In genomic region chr3:149736180-149737100, GRCh38 we compare ENCODE assay signal across 10 cellular contexts. TPM values are rescaled to one million over a fixed set of nuclear protein-coding genes. Genes with fewer than 3 reads are reported as not detected.
A peak's percentile ranks its signal among the peaks of the same experiment; 100 is the strongest.
DNase-seq lines count a peak whose midpoint lies in the region; ATAC-seq, FAIRE-seq and TF ChIP-seq lines count a peak whose summit lies in the region.
"Had no signal": no experiment of that assay in that cellular context is flagged by ENCODE, and none has a peak within 500 bp of the region (broad histone marks: within the 10 kb centered on the region; RNA-seq: fewer than 3 reads in every experiment).

No MANE protein-coding gene starts in this region.

- peak; percentile 54 for ATAC-seq in Panc1
- peak in 3 of 4 donors; percentile 38 to 71 (median 70) for ATAC-seq in pancreas
- no peak for ATAC-seq in HG03432 (IDR thresholded peaks at IDR 0.05; ENCODE audit: unreplicated experiment)

- H3K4me3 ChIP-seq in Panc1 (ENCODE audit: low read depth in 2 of 2, low read length in 2 of 2) (no peak overlapping the region), pancreas (no peak overlapping the region)
- H3K4me3 ChIP-seq: coronary artery had no signal

- peaks cover 16% of the 10 kb centered on the region for H3K36me3 ChIP-seq in Panc1 (ENCODE audit: control insufficient read depth, insufficient read depth, low read length)
- peaks cover 0 to 8% (median 0%) of the 10 kb centered on the region in 3 donors for H3K36me3 ChIP-seq in pancreas

- H3K4me1 ChIP-seq in Panc1 (ENCODE audit: control insufficient read depth, insufficient read depth, low read length) (peaks cover 21% of the 10 kb centered on the region), pancreas (no peaks in the 10 kb centered on the region)

- H3K27me3 ChIP-seq in Panc1 (ENCODE audit: control insufficient read depth, insufficient read depth, low read length) (no peaks in the 10 kb centered on the region), pancreas (no peaks in the 10 kb centered on the region)

- H3K4me1 Mint-ChIP-seq in endothelial cell (ENCODE audit: unreplicated experiment) = peaks cover 28% of the 10 kb centered on the region

- no peaks in the 10 kb centered on the region for H3K9me3 Mint-ChIP-seq in endothelial cell (ENCODE audit: unreplicated experiment)

- H3K27ac Mint-ChIP-seq in endothelial cell (ENCODE audit: unreplicated experiment) = peak overlapping the region; percentile 82

- no TSS peak for BruUV-seq in Panc1 (replicated peaks; lab: Mats Ljungman, UMichigan)

- H3K27me3 Mint-ChIP-seq in endothelial cell (ENCODE audit: unreplicated experiment) = no peaks in the 10 kb centered on the region

- 40 to 50% methylated on average over 2 of the region's 2 CpGs for WGBS in pancreas, 2 donors

- CTCF ChIA-PET in Panc1 (lab: Charles Lee) = interaction anchor here (0.7 to 0.8 kb wide), 3 partner anchors 19 to 165 kb away, joined by 3 to 4 read pairs (median 3); no protein-coding TSS in a partner anchor

- TF ChIP-seq CTCF in Panc1 (IDR thresholded peaks at IDR 0.05) (no peak), endothelial cell (IDR thresholded peaks at IDR 0.05; ENCODE audit: unreplicated experiment) (no peak), pancreas (IDR thresholded peaks at IDR 0.05) (no peak), GM13977 (IDR thresholded peaks at IDR 0.05; ENCODE audit: extremely low read depth, insufficient read depth, missing control alignments) (no peak)

- no peak for FAIRE-seq in pancreas (lab: Jason Lieb, UNC)

- H3K36me3 Mint-ChIP-seq in endothelial cell (ENCODE audit: low read depth, unreplicated experiment) = no peaks in the 10 kb centered on the region

- H3K27ac ChIP-seq in Panc1 (ENCODE audit: low read length) (peak overlapping the region; percentile 32; the same call in 1 of the 2 replicates), pancreas (no peak overlapping the region)

- no peak overlapping the region for H3K4me3 Mint-ChIP-seq in endothelial cell (ENCODE audit: unreplicated experiment)

- intact Hi-C loops in Panc1 (cut with micrococcal nuclease; ENCODE audit: unreplicated experiment) = no loop called here
- intact Hi-C loops in pancreas (cut with DNase I) = no loop called here

- in situ Hi-C loops in Panc1 (cut with HindIII; ENCODE audit: low pct_unique_long_range_greater_than_20kb, low sequenced_read_pairs) (no loop called here), GM13977 (cut with MboI; ENCODE audit: low pct_unique_long_range_greater_than_20kb, low sequenced_read_pairs, unreplicated experiment) (no loop called here)

- DNase-seq in EL = peak; percentile 62
- no peak for DNase-seq in Panc1 (ENCODE audit: low read depth, low spot score)
- no peak for DNase-seq in endothelial cell (ENCODE audit: low spot score)
- no peak for DNase-seq in pancreas
- no peak for DNase-seq in activated effector memory CD4-positive, alpha-beta T cell treated with Interleukin-2 at 50 U/mL for 16 hours
- DNase-seq in GM13977 (ENCODE audit: low spot score) = no peak
- no peak for DNase-seq in GF-D8 (lab: John Stamatoyannopoulos, UW)
- DNase-seq: NCI-H1930 had no signal

- H3K9me3 ChIP-seq in Panc1 (ENCODE audit: control insufficient read depth, insufficient read depth, low read depth, low read length) = no peaks in the 10 kb centered on the region
- H3K9me3 ChIP-seq in pancreas = no peaks in the 10 kb centered on the region

- POLR2A ChIA-PET in Panc1 (lab: Charles Lee) = interaction anchor here (0.6 to 1.6 kb wide), 2 partner anchors 49 to 79 kb away, joined by 3 to 5 read pairs; partner anchors contain the start of gene WWTR1

RNA-seq across cellular contexts. Expression of gene COMMD2, which starts 15.8 kb away (rescaled TPM):
- 70.2 TPM for total RNA-seq in Panc1 (2021; ENCODE audit: unreplicated experiment)
- polyA plus RNA-seq in Panc1 (2012; ENCODE audit: insufficient read length) = 53.1 TPM
- 43.8 TPM for total RNA-seq in endothelial cell (ENCODE audit: unreplicated experiment)
- 10 to 100 TPM in 5 of 6 donors, 1 to 10 TPM in 1; 9.0 to 19.2 (median 14.1) TPM for total RNA-seq in pancreas
- 1 to 10 TPM; 4.4 to 8.4 TPM for polyA plus RNA-seq in pancreas

RNA-seq across cellular contexts. Expression of gene ANKUB1, which starts 55.9 kb away (rescaled TPM):
- total RNA-seq in Panc1 (2021; ENCODE audit: unreplicated experiment) (not detected), endothelial cell (ENCODE audit: unreplicated experiment) (not detected), pancreas (not detected)
- polyA plus RNA-seq in Panc1 (2012; ENCODE audit: insufficient read length) = not detected
- polyA plus RNA-seq in pancreas = not detected
